In genomic region chr9:113999256-114000062, GRCh38 we compare ENCODE assay signal across 12 cellular contexts.
DNase-seq lines count a peak whose midpoint lies in the region; ATAC-seq and TF ChIP-seq lines count a peak whose summit lies in the region.
"Had no signal": no experiment of that assay in that cellular context is flagged by ENCODE, and none has a peak within 500 bp of the region (broad histone marks: within the 10 kb centered on the region; RNA-seq: fewer than 3 reads in every experiment).

No MANE protein-coding gene starts in this region.

- DNase-seq in H7: peak; percentile 23
- DNase-seq in Peyer's patch: peak in 2 of 3 donors; percentile 32 to 37
- peak; percentile 11 for DNase-seq in fibroblast of the aortic adventitia (ENCODE audit: low read depth)
- DNase-seq in sciatic nerve (ENCODE audit: low spot score): peak; percentile 53
- no peak for DNase-seq in PC-9
- DNase-seq in globus pallidus (ENCODE audit: low spot score): no peak
- DNase-seq in T-helper 9 cell: no peak
- DNase-seq: activated naive CD8-positive, alpha-beta T cell treated with anti-CD3 and anti-CD28 coated beads, Interleukin-2, amount 50 U/mL, for 24 hours; foreskin melanocyte; HFFc6; NCI-H526 treated with DMSO at 0.1 percent for 48 hours; T-helper 2 cell had no signal

- no peak for TF ChIP-seq POLR2A in Peyer's patch (IDR thresholded peaks at IDR 0.05)

- H3K27me3 ChIP-seq in H7 (ENCODE audit: control insufficient read depth, insufficient read depth, low read length) (no peaks in the 10 kb centered on the region), Peyer's patch (no peaks in the 10 kb centered on the region), PC-9 (ENCODE audit: insufficient read depth, low read depth) (peaks cover 79% of the 10 kb centered on the region)

- BruUV-seq in PC-9 (replicated peaks; lab: Mats Ljungman, UMichigan): no TSS peak

- POLR2A ChIA-PET in PC-9 (lab: Charles Lee; ENCODE audit: unreplicated experiment): no interaction called here

- intact Hi-C loops in sciatic nerve (cut with DNase I): no loop called here
- intact Hi-C loops in PC-9 (cut with micrococcal nuclease; ENCODE audit: unreplicated experiment): no loop called here

- no peak for TF ChIP-seq CTCF in Peyer's patch (IDR thresholded peaks at IDR 0.05)
- no peak for TF ChIP-seq CTCF in fibroblast of the aortic adventitia (IDR thresholded peaks at IDR 0.05; ENCODE audit: insufficient read depth, low read length)
- TF ChIP-seq CTCF in PC-9 (conservative IDR thresholded peaks at IDR 0.05): no peak

- peaks cover 1% of the 10 kb centered on the region; the same call in 1 of the 2 replicates for H3K36me3 ChIP-seq in H7 (replicated peaks; ENCODE audit: control insufficient read depth, insufficient read depth, low read length)
- H3K36me3 ChIP-seq in Peyer's patch: no peaks in the 10 kb centered on the region
- no peaks in the 10 kb centered on the region for H3K36me3 ChIP-seq in PC-9 (ENCODE audit: low read depth)

- ATAC-seq in sciatic nerve: no peak
- ATAC-seq: activated naive CD8-positive, alpha-beta T cell treated with anti-CD3 and anti-CD28 coated beads, Interleukin-2, amount 50 U/mL, for 24 hours had no signal

- H3K4me1 ChIP-seq in Peyer's patch: no peaks in the 10 kb centered on the region
- H3K4me1 ChIP-seq in PC-9 (replicated peaks; ENCODE audit: insufficient read depth): no peaks in the 10 kb centered on the region

- H4K20me1 ChIP-seq in PC-9 (ENCODE audit: insufficient read depth): no peaks in the 10 kb centered on the region

- no peak overlapping the region for H3K27ac ChIP-seq in Peyer's patch
- no peak overlapping the region for H3K27ac ChIP-seq in PC-9

- H3K4me2 ChIP-seq in PC-9: no peak overlapping the region

- no peaks in the 10 kb centered on the region for H3K79me2 ChIP-seq in PC-9 (ENCODE audit: low read depth)

- no peaks in the 10 kb centered on the region for H3K9me2 ChIP-seq in PC-9 (ENCODE audit: insufficient read depth)

- H3K4me3 ChIP-seq in H7 (ENCODE audit: insufficient read depth, low read depth, low read length) (no peak overlapping the region), Peyer's patch (no peak overlapping the region), fibroblast of the aortic adventitia (ENCODE audit: low read depth, low read length) (no peak overlapping the region), PC-9 (no peak overlapping the region)

- H3F3A ChIP-seq in PC-9 (ENCODE audit: insufficient read depth, low read depth): no peaks in the 10 kb centered on the region

- CTCF ChIA-PET in PC-9 (lab: Charles Lee): no interaction called here

- no peaks in the 10 kb centered on the region for H3K9me3 ChIP-seq in Peyer's patch
- H3K9me3 ChIP-seq in PC-9 (ENCODE audit: insufficient read depth, low read depth): no peaks in the 10 kb centered on the region

- H2AFZ ChIP-seq in PC-9: no peak overlapping the region

Comparison
In these comparisons a context has a peak if more than half of its experiments do, and no peak if none do; other contexts are left out.
1. DNase-seq: peak in H7 (single experiment), Peyer's patch (2 of 3), fibroblast of the aortic adventitia (single experiment) and sciatic nerve (single experiment); none in PC-9 (0 of 2), globus pallidus (single experiment) and T-helper 9 cell (single experiment).